In the genomic region with DNA sequence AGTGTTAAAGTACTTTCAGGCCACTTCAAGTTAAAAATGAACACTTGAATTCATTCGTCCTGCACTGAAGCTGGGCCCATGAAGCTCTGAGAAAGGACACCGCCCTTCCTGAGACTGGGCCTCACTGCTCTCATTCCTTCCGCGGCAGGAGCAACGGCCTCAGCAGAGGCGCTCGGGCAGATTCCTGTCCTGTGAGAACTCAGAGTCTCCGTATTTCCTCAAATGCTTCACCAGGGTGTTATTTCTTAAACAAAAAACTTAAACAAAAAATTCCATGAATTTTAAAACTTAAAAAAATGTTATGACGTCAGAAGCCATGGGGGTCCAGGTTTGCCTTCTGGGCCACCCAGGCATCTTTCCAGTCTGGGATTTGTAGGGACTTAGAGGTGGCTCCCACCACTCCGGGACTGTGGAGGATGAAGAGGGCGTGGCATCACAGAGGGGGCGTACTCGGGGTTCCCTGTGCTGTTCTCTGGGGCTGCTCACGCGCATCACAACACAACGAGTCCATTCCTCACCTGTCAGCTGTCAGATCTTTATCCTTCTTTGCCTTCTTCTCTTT, we compare ENCODE assay signal across 17 cellular contexts.
DNase-seq lines count a peak whose midpoint lies in the region; ATAC-seq, FAIRE-seq and TF ChIP-seq lines count a peak whose summit lies in the region.
"Had no signal": no experiment of that assay in that cellular context is flagged by ENCODE, and none has a peak within 500 bp of the region (broad histone marks: within the 10 kb centered on the region; RNA-seq: fewer than 3 reads in every experiment).

No MANE protein-coding gene starts in this region.

- H4K20me1 ChIP-seq in HepG2 (ENCODE audit: insufficient read depth, low read length) = no peaks in the 10 kb centered on the region
- H4K20me1 ChIP-seq: BLaER1 treated with 17β-estradiol and CSF1 and Interleukin-3, amounts not matched to agents 10 nM and 100 nM had no signal

- H3K36me3 ChIP-seq in HepG2 (replicated peaks in 1 of 2; ENCODE audit: control insufficient read depth in 1 of 2, insufficient read depth in 2 of 2, low read length in 2 of 2) (no peaks in the 10 kb centered on the region), right lobe of liver (no peaks in the 10 kb centered on the region), testis (ENCODE audit: low read depth, missing control alignments) (no peaks in the 10 kb centered on the region)
- H3K36me3 ChIP-seq: BLaER1 treated with 17β-estradiol and CSF1 and Interleukin-3, amounts not matched to agents 10 nM and 100 nM had no signal

- ATAC-seq in HepG2 (no peak), right lobe of liver (no peak), T-cell (replicated peaks in 1 of 4) (no peak), HG02938 (IDR thresholded peaks at IDR 0.05; ENCODE audit: unreplicated experiment) (no peak)
- ATAC-seq: CD8-positive, alpha-beta T cell; HCT116 had no signal

- CTCF ChIA-PET in HepG2 (lab: Yijun Ruan, JAX; ENCODE audit: low intra/inter-chr PET ratio, low total read pairs) (no interaction called here), T-cell (lab: Charles Lee) (no interaction called here)

- no peak overlapping the region for H3K4me3 Mint-ChIP-seq in T-cell
- H3K4me3 Mint-ChIP-seq: B cell; CD8-positive, alpha-beta T cell had no signal

- intact Hi-C loops in HepG2 (cut with micrococcal nuclease; ENCODE audit: unreplicated experiment) = no loop called here
- intact Hi-C loops in right lobe of liver (cut with DNase I) = no loop called here
- intact Hi-C loops in testis (cut with DNase I; ENCODE audit: low total_unique reads) = no loop called here

- in situ Hi-C loops in HepG2 (cut with HindIII; ENCODE audit: extremely low pct_ligation_motif_present, low pct_unique_long_range_greater_than_20kb) = no loop called here

- H3K9me3 ChIP-seq in HepG2 (ENCODE audit: low read length) (no peaks in the 10 kb centered on the region), right lobe of liver (no peaks in the 10 kb centered on the region), testis (no peaks in the 10 kb centered on the region)
- H3K9me3 ChIP-seq: BLaER1 treated with 17β-estradiol and CSF1 and Interleukin-3, amounts not matched to agents 10 nM and 100 nM had no signal

- H3K4me3 ChIP-seq in HepG2 (replicated peaks in 1 of 3; ENCODE audit: insufficient read depth in 1 of 3, low read depth in 2 of 3, low read length in 3 of 3) (no peak overlapping the region), right lobe of liver (no peak overlapping the region), testis (no peak overlapping the region)
- H3K4me3 ChIP-seq: BLaER1 treated with 17β-estradiol and CSF1 and Interleukin-3, amounts not matched to agents 10 nM and 100 nM; GM23248 had no signal

- no peak overlapping the region for H3K9ac ChIP-seq in HepG2 (ENCODE audit: insufficient read depth, low read depth, low read length)
- H3K9ac ChIP-seq: BLaER1 treated with 17β-estradiol and CSF1 and Interleukin-3, amounts not matched to agents 10 nM and 100 nM; GM23248 had no signal

- peaks cover 0 to 4% (median 0%) of the 10 kb centered on the region in 3 donors for H3K9me3 Mint-ChIP-seq in T-cell
- H3K9me3 Mint-ChIP-seq: CD8-positive, alpha-beta T cell had no signal

- TF ChIP-seq EP300 in HepG2 (IDR thresholded peaks at IDR 0.05; ENCODE audit: low read depth in 2 of 2, low read length in 2 of 2) (no peak), HepG2 (CRISPR knock-in tag; IDR thresholded peaks at IDR 0.05; ENCODE audit: borderline replicate concordance) (no peak)

- POLR2A ChIA-PET in HepG2 (lab: Yijun Ruan, JAX) = no interaction called here
- POLR2A ChIA-PET in T-cell (lab: Charles Lee) = no interaction called here

- no peak overlapping the region for H2AFZ ChIP-seq in HepG2 (ENCODE audit: low read length)
- H2AFZ ChIP-seq: GM23248 had no signal

- H3K36me3 Mint-ChIP-seq in T-cell = no peaks in the 10 kb centered on the region
- H3K36me3 Mint-ChIP-seq: CD8-positive, alpha-beta T cell had no signal

- 57% methylated on average over 16 of the region's 16 CpGs for WGBS in HepG2 (ENCODE audit: low lambda C conversion rate)
- 84% methylated on average over 16 of the region's 16 CpGs for WGBS in right lobe of liver (ENCODE audit: insufficient coverage, low coverage, low lambda C conversion rate, missing lambda C conversion rate)
- WGBS in testis, 2 donors = 59 to 68% methylated on average over 16 of the region's 16 CpGs

- BruUV-seq in HepG2 (replicated peaks; lab: Mats Ljungman, UMichigan) = no TSS peak

- no peak overlapping the region for H3K4me2 ChIP-seq in HepG2 (ENCODE audit: low read depth, low read length)
- H3K4me2 ChIP-seq: BLaER1 treated with 17β-estradiol and CSF1 and Interleukin-3, amounts not matched to agents 10 nM and 100 nM had no signal

- TF ChIP-seq CTCF in HepG2 (CRISPR knock-in tag; IDR thresholded peaks at IDR 0.05) (no peak), right lobe of liver (IDR thresholded peaks at IDR 0.05) (no peak), testis (IDR thresholded peaks at IDR 0.05) (no peak)

- H3K4me1 ChIP-seq in HepG2 (ENCODE audit: insufficient read depth, low read length) (no peaks in the 10 kb centered on the region), right lobe of liver (no peaks in the 10 kb centered on the region), testis (no peaks in the 10 kb centered on the region)

- FAIRE-seq in HepG2 (lab: Jason Lieb, UNC) = no peak
- FAIRE-seq: G401.6, GM12891 had no signal

- DNase-seq in HepG2 (ENCODE audit: low spot score) (no peak), right lobe of liver (no peak), islet precursor cell (peak; percentile 22), testis (peak; percentile 18), T-cell (no peak)
- DNase-seq: CD8-positive, alpha-beta T cell; DMS 273 treated with DMSO at 0.1 percent for 48 hours; DMS53; DND-41; EL; GM23248 had no signal

- no peak overlapping the region for H3K27ac Mint-ChIP-seq in T-cell
- H3K27ac Mint-ChIP-seq: B cell; CD8-positive, alpha-beta T cell had no signal

- H3K27me3 Mint-ChIP-seq in T-cell = peaks cover 15 to 16% of the 10 kb centered on the region in 2 donors

- TF ChIP-seq POLR2A in HepG2 (IDR thresholded peaks at IDR 0.05; ENCODE audit: insufficient read depth in 1 of 2, low read depth in 2 of 2, low read length in 2 of 2) (no peak), right lobe of liver (IDR thresholded peaks at IDR 0.05) (no peak), testis (IDR thresholded peaks at IDR 0.05) (no peak)

- H3K4me1 Mint-ChIP-seq in T-cell = peaks cover 2 to 10% (median 5%) of the 10 kb centered on the region in 3 donors
- H3K4me1 Mint-ChIP-seq: B cell had no signal

- H3K27ac ChIP-seq in HepG2 (ENCODE audit: extremely low read length, insufficient read depth, low read length) (no peak overlapping the region), right lobe of liver (no peak overlapping the region), testis (no peak overlapping the region)
- H3K27ac ChIP-seq: BLaER1 treated with 17β-estradiol and CSF1 and Interleukin-3, amounts not matched to agents 10 nM and 100 nM; GM23248 had no signal

- H3K27me3 ChIP-seq in HepG2 (ENCODE audit: control insufficient read depth in 1 of 2, insufficient read depth in 2 of 2, low read length in 2 of 2) = no peaks in the 10 kb centered on the region
- H3K27me3 ChIP-seq in right lobe of liver = no peaks in the 10 kb centered on the region
- H3K27me3 ChIP-seq in testis = no peaks in the 10 kb centered on the region
- H3K27me3 ChIP-seq: BLaER1 treated with 17β-estradiol and CSF1 and Interleukin-3, amounts not matched to agents 10 nM and 100 nM had no signal

- no peaks in the 10 kb centered on the region for H3K79me2 ChIP-seq in HepG2 (ENCODE audit: insufficient read depth, low read length)

- TF ChIP-seq RAD21 in HepG2 (CRISPR knock-in tag; IDR thresholded peaks at IDR 0.05) = no peak

TF ChIP-seq in HepG2, 621 proteins besides CTCF, POLR2A, EP300 and RAD21:
- TF ChIP-seq ATF7 (IDR thresholded peaks at IDR 0.05) (peak; percentile 32; the same call in 1 of the 2 replicates), ATF7 (CRISPR knock-in tag; IDR thresholded peaks at IDR 0.05) (no peak), ZNF616 (CRISPR knock-in tag; IDR thresholded peaks at IDR 0.05; ENCODE audit: low read depth) (no peak), ZNF564 (CRISPR knock-in tag; IDR thresholded peaks at IDR 0.05) (no peak), CCAR2 (optimal IDR thresholded peaks at IDR 0.05; ENCODE audit: low read depth, low read length) (no peak), SIX4 (CRISPR knock-in tag; IDR thresholded peaks at IDR 0.05) (no peak), CREB1 (IDR thresholded peaks at IDR 0.05) (peak; percentile 85), CREB1 (CRISPR knock-in tag; IDR thresholded peaks at IDR 0.05) (no peak), CBX2 (IDR thresholded peaks at IDR 0.05; ENCODE audit: low read depth, low read length) (no peak), CBX2 (CRISPR knock-in tag; IDR thresholded peaks at IDR 0.05; ENCODE audit: low read depth) (no peak), CCDC6 (CRISPR knock-in tag; IDR thresholded peaks at IDR 0.05) (no peak), ZNF660 (CRISPR knock-in tag; IDR thresholded peaks at IDR 0.05; ENCODE audit: borderline replicate concordance, low read depth) (no peak), MXI1 (IDR thresholded peaks at IDR 0.05; ENCODE audit: borderline replicate concordance, low read depth, low read length) (no peak), YY1 (IDR thresholded peaks at IDR 0.05; ENCODE audit: insufficient read depth, insufficient replicate concordance, low read depth, low read length) (no peak), SNAPC2 (CRISPR knock-in tag; IDR thresholded peaks at IDR 0.05) (no peak), ZNF569 (CRISPR knock-in tag; IDR thresholded peaks at IDR 0.05; ENCODE audit: borderline replicate concordance) (no peak)
- TF ChIP-seq, protein P1, sequence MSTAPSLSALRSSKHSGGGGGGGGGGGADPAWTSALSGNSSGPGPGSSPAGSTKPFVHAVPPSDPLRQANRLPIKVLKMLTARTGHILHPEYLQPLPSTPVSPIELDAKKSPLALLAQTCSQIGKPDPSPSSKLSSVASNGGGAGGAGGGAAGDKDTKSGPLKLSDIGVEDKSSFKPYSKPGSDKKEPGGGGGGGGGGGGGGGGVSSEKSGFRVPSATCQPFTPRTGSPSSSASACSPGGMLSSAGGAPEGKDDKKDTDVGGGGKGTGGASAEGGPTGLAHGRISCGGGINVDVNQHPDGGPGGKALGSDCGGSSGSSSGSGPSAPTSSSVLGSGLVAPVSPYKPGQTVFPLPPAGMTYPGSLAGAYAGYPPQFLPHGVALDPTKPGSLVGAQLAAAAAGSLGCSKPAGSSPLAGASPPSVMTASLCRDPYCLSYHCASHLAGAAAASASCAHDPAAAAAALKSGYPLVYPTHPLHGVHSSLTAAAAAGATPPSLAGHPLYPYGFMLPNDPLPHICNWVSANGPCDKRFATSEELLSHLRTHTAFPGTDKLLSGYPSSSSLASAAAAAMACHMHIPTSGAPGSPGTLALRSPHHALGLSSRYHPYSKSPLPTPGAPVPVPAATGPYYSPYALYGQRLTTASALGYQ (CRISPR knock-in tag; IDR thresholded peaks at IDR 0.05) = no peak

Comparison
In these comparisons a context has a peak if more than half of its experiments do, and no peak if none do; other contexts are left out.
1. DNase-seq: peak in islet precursor cell (single experiment) and testis (single experiment); none in HepG2 (single experiment), right lobe of liver (0 of 3) and T-cell (0 of 34).